Comparison of ENCODE assay signal across 12 cellular contexts in the genomic region with DNA sequence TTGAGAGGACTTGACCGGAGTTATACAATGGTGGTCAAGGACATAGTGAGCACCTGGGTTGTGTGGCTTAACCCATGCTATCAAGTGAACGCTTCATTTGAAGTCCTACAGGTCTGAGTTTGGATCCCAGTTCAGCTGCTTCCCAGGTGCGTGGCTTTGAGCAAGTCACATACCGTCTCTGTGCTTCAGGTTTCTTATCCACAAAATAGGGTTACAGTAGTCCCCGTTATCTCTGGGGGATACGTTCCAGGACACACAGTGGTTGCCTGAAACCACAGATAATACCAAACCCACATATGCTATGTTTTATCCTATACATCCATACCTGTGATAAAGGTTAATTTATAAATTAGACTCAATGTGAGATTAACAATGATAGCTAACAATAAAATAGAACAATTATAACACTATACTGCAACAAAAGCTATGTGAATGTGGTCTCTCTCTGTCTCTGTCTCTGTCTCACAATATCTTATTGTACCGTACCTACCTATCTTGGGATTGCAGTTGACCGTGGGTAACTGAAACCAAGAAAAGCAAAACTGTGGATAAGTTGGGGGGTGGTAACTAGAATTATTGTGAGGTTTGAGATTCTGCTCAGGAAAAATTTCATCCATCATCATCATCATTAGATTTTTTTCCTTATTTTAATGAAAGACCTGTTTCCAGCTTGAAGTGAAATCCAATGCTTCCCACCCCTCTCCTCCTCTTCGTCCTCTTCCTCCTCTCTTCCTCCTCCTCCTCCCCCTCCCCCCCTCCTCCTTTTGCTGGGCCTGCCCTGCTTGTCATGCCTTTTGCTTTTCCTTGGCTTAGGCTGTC. TPM values are rescaled to one million over a fixed set of nuclear protein-coding genes. Genes with fewer than 3 reads are reported as not detected.
DNase-seq lines count a peak whose midpoint lies in the region; ATAC-seq and TF ChIP-seq lines count a peak whose summit lies in the region.
"Had no signal": no experiment of that assay in that cellular context is flagged by ENCODE, and none has a peak within 500 bp of the region (broad histone marks: within the 10 kb centered on the region; RNA-seq: fewer than 3 reads in every experiment).

No MANE protein-coding gene starts in this region.

- H3K36me3 Mint-ChIP-seq in stimulated activated naive CD8-positive, alpha-beta T cell treated with anti-CD3 and anti-CD28 coated beads, Interleukin-15, Interleukin-2, amounts not matched to agents 100 ng/mL and 50 ng/mL, for 24 hours (ENCODE audit: low read depth), result peaks cover 66% of the 10 kb centered on the region
- H3K36me3 Mint-ChIP-seq in MCF 10A (ENCODE audit: insufficient read depth, unreplicated experiment), result peaks cover 12% of the 10 kb centered on the region
- peaks cover 17% of the 10 kb centered on the region; the same call in 1 of the 3 replicates for H3K36me3 Mint-ChIP-seq in GM23338 (ENCODE audit: low read depth)

- no peaks in the 10 kb centered on the region for H3F3A ChIP-seq in GM23338 (replicated peaks; ENCODE audit: low read depth)

- H3K4me1 Mint-ChIP-seq in stimulated activated naive CD8-positive, alpha-beta T cell treated with anti-CD3 and anti-CD28 coated beads, Interleukin-15, Interleukin-2, amounts not matched to agents 100 ng/mL and 50 ng/mL, for 24 hours (ENCODE audit: low read depth), result peaks cover 98% of the 10 kb centered on the region
- peaks cover 98% of the 10 kb centered on the region for H3K4me1 Mint-ChIP-seq in stimulated activated naive CD8-positive, alpha-beta T cell treated with anti-CD3 and anti-CD28 coated beads, Interleukin-15, amount 100 ng/mL, for 72 hours
- H3K4me1 Mint-ChIP-seq in MCF 10A (ENCODE audit: insufficient read depth, unreplicated experiment), result peaks cover 14% of the 10 kb centered on the region
- H3K4me1 Mint-ChIP-seq in GM23338, result peaks cover 11% of the 10 kb centered on the region; the same call in 2 of the 3 replicates

- peak overlapping the region; percentile 28 for H3K27ac ChIP-seq in vagina
- H3K27ac ChIP-seq in GM23338 (ENCODE audit: low read depth), result no peak overlapping the region

- H4K20me1 ChIP-seq in GM23338 (replicated peaks; ENCODE audit: insufficient read depth), result no peaks in the 10 kb centered on the region

- H3K9me2 ChIP-seq in GM23338 (ENCODE audit: insufficient read depth), result no peaks in the 10 kb centered on the region

- CTCF ChIA-PET in MCF 10A (lab: Yijun Ruan, JAX), result interaction anchor here (0.5 to 1.1 kb wide), 4 partner anchors 14 to 457 kb away, joined by 3 read pairs; no protein-coding TSS in a partner anchor

- BruUV-seq in MCF 10A (replicated peaks; lab: Mats Ljungman, UMichigan), result no TSS peak

- no peak overlapping the region for H3K4me2 ChIP-seq in GM23338

- H3K27me3 Mint-ChIP-seq in stimulated activated naive CD8-positive, alpha-beta T cell treated with anti-CD3 and anti-CD28 coated beads, Interleukin-15, Interleukin-2, amounts not matched to agents 100 ng/mL and 50 ng/mL, for 24 hours, result no peaks in the 10 kb centered on the region
- H3K27me3 Mint-ChIP-seq in stimulated activated naive CD8-positive, alpha-beta T cell treated with anti-CD3 and anti-CD28 coated beads, Interleukin-15, amount 100 ng/mL, for 72 hours, result no peaks in the 10 kb centered on the region
- H3K27me3 Mint-ChIP-seq in MCF 10A (ENCODE audit: insufficient read depth, unreplicated experiment), result no peaks in the 10 kb centered on the region
- H3K27me3 Mint-ChIP-seq in GM23338 (ENCODE audit: insufficient read depth, low read depth, poor library complexity), result no peaks in the 10 kb centered on the region

- H3K36me3 ChIP-seq in adipocyte (ENCODE audit: control insufficient read depth, insufficient read depth, low read length, severe bottlenecking) (peaks cover 35% of the 10 kb centered on the region), vagina (peaks cover 0 to 7% of the 10 kb centered on the region in 2 donors), GM23338 (ENCODE audit: insufficient read depth) (no peaks in the 10 kb centered on the region)

- peaks cover 6% of the 10 kb centered on the region for H3K9me3 Mint-ChIP-seq in stimulated activated naive CD8-positive, alpha-beta T cell treated with anti-CD3 and anti-CD28 coated beads, Interleukin-15, Interleukin-2, amounts not matched to agents 100 ng/mL and 50 ng/mL, for 24 hours
- peaks cover 8 to 9% of the 10 kb centered on the region in 2 donors for H3K9me3 Mint-ChIP-seq in stimulated activated naive CD8-positive, alpha-beta T cell treated with anti-CD3 and anti-CD28 coated beads, Interleukin-15, amount 100 ng/mL, for 72 hours
- H3K9me3 Mint-ChIP-seq in MCF 10A (ENCODE audit: unreplicated experiment) (no peaks in the 10 kb centered on the region), GM23338 (no peaks in the 10 kb centered on the region)

- no peak overlapping the region for H2AFZ ChIP-seq in GM23338

- H3K27ac Mint-ChIP-seq in stimulated activated naive CD8-positive, alpha-beta T cell treated with anti-CD3 and anti-CD28 coated beads, Interleukin-15, Interleukin-2, amounts not matched to agents 100 ng/mL and 50 ng/mL, for 24 hours, result peak overlapping the region; percentile 98
- H3K27ac Mint-ChIP-seq in stimulated activated naive CD8-positive, alpha-beta T cell treated with anti-CD3 and anti-CD28 coated beads, Interleukin-15, amount 100 ng/mL, for 72 hours, result no peak overlapping the region
- H3K27ac Mint-ChIP-seq in MCF 10A (ENCODE audit: low read depth, unreplicated experiment), result no peak overlapping the region
- H3K27ac Mint-ChIP-seq in GM23338, result no peak overlapping the region

- H3K4me1 ChIP-seq in adipocyte (ENCODE audit: control insufficient read depth, insufficient read depth, low read length) (peaks cover 22% of the 10 kb centered on the region), vagina (peaks cover 54% of the 10 kb centered on the region), GM23338 (ENCODE audit: insufficient read depth) (0 out of 2 replicates have a peak, but pooled peaks cover 2% of the 10 kb centered on the region)

- no peak for DNase-seq in stimulated activated naive CD8-positive, alpha-beta T cell treated with anti-CD3 and anti-CD28 coated beads, Interleukin-15, amount 100 ng/mL, for 72 hours
- DNase-seq in adipocyte (ENCODE audit: low read depth) (no peak), mesenteric fat pad (ENCODE audit: low spot score) (peak; percentile 28), vagina (ENCODE audit: extremely low spot score in 2 of 2) (no peak), MCF 10A (ENCODE audit: unreplicated experiment) (no peak), NCI-H2227 treated with DMSO at 0.1 percent for 48 hours (lab: John Stamatoyannopoulos, UW) (no peak), GM23338 (ENCODE audit: low spot score) (no peak)
- DNase-seq: activated gamma-delta T cell treated with Interleukin-2 at 50 U/mL for 16 hours, MM.1S, NCI-H345 had no signal

- TF ChIP-seq CTCF in vagina (IDR thresholded peaks at IDR 0.05) (no peak), MCF 10A (IDR thresholded peaks at IDR 0.05; ENCODE audit: unreplicated experiment) (no peak), GM23338 (conservative IDR thresholded peaks at IDR 0.05; ENCODE audit: low read depth in 2 of 2) (no peak)

- no peak overlapping the region for H3K4me3 Mint-ChIP-seq in stimulated activated naive CD8-positive, alpha-beta T cell treated with anti-CD3 and anti-CD28 coated beads, Interleukin-15, Interleukin-2, amounts not matched to agents 100 ng/mL and 50 ng/mL, for 24 hours
- peak overlapping the region in 1 of 2 donors; percentile 15 for H3K4me3 Mint-ChIP-seq in stimulated activated naive CD8-positive, alpha-beta T cell treated with anti-CD3 and anti-CD28 coated beads, Interleukin-15, amount 100 ng/mL, for 72 hours
- no peak overlapping the region for H3K4me3 Mint-ChIP-seq in MCF 10A (ENCODE audit: unreplicated experiment)
- H3K4me3 Mint-ChIP-seq in GM23338, result no peak overlapping the region

- no peak for ATAC-seq in stimulated activated naive CD8-positive, alpha-beta T cell treated with anti-CD3 and anti-CD28 coated beads, Interleukin-15, amount 100 ng/mL, for 72 hours
- no peak for ATAC-seq in GM23338
- ATAC-seq: Panc1 had no signal

- no peaks in the 10 kb centered on the region for H3K9me3 ChIP-seq in adipocyte (ENCODE audit: control insufficient read depth, low read length)
- no peaks in the 10 kb centered on the region for H3K9me3 ChIP-seq in vagina

- peak overlapping the region; percentile 50 for H3K9ac ChIP-seq in adipocyte (ENCODE audit: low read length)

- TF ChIP-seq POLR2A in vagina (IDR thresholded peaks at IDR 0.05), result no peak

- no peak overlapping the region for H3K4me3 ChIP-seq in adipocyte (ENCODE audit: low read length)
- no peak overlapping the region for H3K4me3 ChIP-seq in vagina
- no peak overlapping the region for H3K4me3 ChIP-seq in GM23338

- H3K79me2 ChIP-seq in GM23338 (replicated peaks; ENCODE audit: insufficient read depth), result peaks cover 6% of the 10 kb centered on the region; the same call in 1 of the 2 replicates

- intact Hi-C loops in vagina (cut with DNase I), result no loop called here
- intact Hi-C loops in MCF 10A (cut with micrococcal nuclease), result no loop called here

- POLR2A ChIA-PET in MCF 10A (lab: Yijun Ruan, JAX), result no interaction called here

- H3K27me3 ChIP-seq in adipocyte (replicated peaks; ENCODE audit: control insufficient read depth, insufficient read depth, low read length), result no peaks in the 10 kb centered on the region
- no peaks in the 10 kb centered on the region for H3K27me3 ChIP-seq in vagina
- H3K27me3 ChIP-seq in GM23338 (ENCODE audit: insufficient read depth), result no peaks in the 10 kb centered on the region

TF ChIP-seq in GM23338, 12 proteins besides CTCF, POLR2A, EP300 and RAD21 (continues in another document):
- TF ChIP-seq, protein P1, sequence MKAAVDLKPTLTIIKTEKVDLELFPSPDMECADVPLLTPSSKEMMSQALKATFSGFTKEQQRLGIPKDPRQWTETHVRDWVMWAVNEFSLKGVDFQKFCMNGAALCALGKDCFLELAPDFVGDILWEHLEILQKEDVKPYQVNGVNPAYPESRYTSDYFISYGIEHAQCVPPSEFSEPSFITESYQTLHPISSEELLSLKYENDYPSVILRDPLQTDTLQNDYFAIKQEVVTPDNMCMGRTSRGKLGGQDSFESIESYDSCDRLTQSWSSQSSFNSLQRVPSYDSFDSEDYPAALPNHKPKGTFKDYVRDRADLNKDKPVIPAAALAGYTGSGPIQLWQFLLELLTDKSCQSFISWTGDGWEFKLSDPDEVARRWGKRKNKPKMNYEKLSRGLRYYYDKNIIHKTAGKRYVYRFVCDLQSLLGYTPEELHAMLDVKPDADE (IDR thresholded peaks at IDR 0.05), result no peak
- TF ChIP-seq NANOG (IDR thresholded peaks at IDR 0.05; ENCODE audit: borderline replicate concordance) (no peak), POLR2AphosphoS5 (IDR thresholded peaks at IDR 0.05; ENCODE audit: low read depth) (no peak)

RNA-seq across cellular contexts. Expression of a gene that starts 22.7 kb away (rescaled TPM):
- 34.9 TPM for total RNA-seq in mesenteric fat pad
- total RNA-seq in vagina, result 28.0 TPM
- total RNA-seq in MCF 10A (2022), result 1.1 and 1.7 TPM in 2 replicates
- 21.0 and 30.3 TPM in 2 replicates for total RNA-seq in GM23338 (2014; rRNA removed; shearing (Covaris generic))
- 17.5 and 21.1 TPM in 2 replicates for polyA plus RNA-seq in GM23338 (2016; fragmentation: Nextera tagmentation; extraction: Ambion mirVana)
